ENCODE assay signal across 19 cellular contexts in the genomic region with DNA sequence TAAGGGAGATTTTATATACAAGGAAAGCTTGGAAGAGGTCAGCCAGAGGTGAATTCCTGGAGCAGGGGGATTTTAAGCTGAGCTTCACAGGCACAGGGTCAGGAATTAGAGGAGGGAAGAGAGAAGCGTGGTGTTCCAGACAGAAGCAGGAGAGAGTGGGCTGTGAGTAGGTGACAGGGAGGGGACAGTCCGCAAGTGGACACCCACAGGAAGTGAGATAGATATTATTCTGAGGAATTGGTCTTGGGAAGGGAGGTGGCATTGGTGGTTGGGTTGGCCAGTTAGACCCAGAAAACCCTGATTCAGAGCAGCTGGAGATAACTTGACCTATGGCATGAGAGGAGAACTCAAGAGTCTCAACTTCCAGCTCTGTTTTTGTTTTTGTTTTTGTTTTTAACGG.
"Had no signal": no experiment of that assay in that cellular context is flagged by ENCODE, and none has a peak within 500 bp of the region (broad histone marks: within the 10 kb centered on the region; RNA-seq: fewer than 3 reads in every experiment).

No MANE protein-coding gene starts in this region.

- H3K9me3 ChIP-seq: colonic mucosa, heart right ventricle, left lung, neutrophil, pancreas, tibial artery had no signal

- ATAC-seq: activated CD4-positive, CD25-positive, alpha-beta regulatory T cell treated with anti-CD3 and anti-CD28 coated beads, Interleukin-2, amount 50 U/mL, for 24 hours; activated naive CD4-positive, alpha-beta T cell treated with anti-CD3 and anti-CD28 coated beads, Interleukin-2, amount 50 U/mL, for 72 hours; activated T-cell treated with anti-CD3 and anti-CD28 coated beads, Interleukin-2, amount 50 U/mL, for 72 hours; esophagus mucosa; heart right ventricle; left lung; pancreas; SK-N-SH treated with all-trans-retinoic acid at 6 μM for 48 hours had no signal

- H3K27ac Mint-ChIP-seq: activated CD4-positive, alpha-beta T cell treated with anti-CD3 and anti-CD28 coated beads, Interleukin-2, amount 10 ng/mL, durations not matched to agents 7 days and 5 days; activated T-cell treated with anti-CD3 and anti-CD28 coated beads, Interleukin-2, amount 50 U/mL, for 72 hours had no signal

- H3K27ac ChIP-seq: cardiac muscle cell, colonic mucosa, heart right ventricle, left lung, neutrophil, pancreas, tibial artery had no signal

- DNase-seq: activated CD4-positive, alpha-beta T cell treated with anti-CD3 and anti-CD28 coated beads, Interleukin-2, amount 10 ng/mL, durations not matched to agents 7 days and 5 days; activated CD8-positive, alpha-beta memory T cell treated with anti-CD3 and anti-CD28 coated beads, Interleukin-2, amount 50 U/mL, for 4 hours; activated gamma-delta T cell treated with Interleukin-2 at 50 U/mL for 16 hours; activated T-cell treated with anti-CD3 and anti-CD28 coated beads, Interleukin-2, amount 50 U/mL, for 72 hours; amniotic stem cell; colonic mucosa; heart right ventricle; left lung; stimulated activated naive CD4-positive, alpha-beta T cell; T-helper 1 cell; T1000 had no signal

- H3K4me3 Mint-ChIP-seq: activated CD4-positive, alpha-beta T cell treated with anti-CD3 and anti-CD28 coated beads, Interleukin-2, amount 10 ng/mL, durations not matched to agents 7 days and 5 days; activated T-cell treated with anti-CD3 and anti-CD28 coated beads, Interleukin-2, amount 50 U/mL, for 72 hours had no signal

- H3K4me1 ChIP-seq: colonic mucosa, pancreas had no signal

- H3K4me3 ChIP-seq: cardiac muscle cell, colonic mucosa, heart right ventricle, left lung, pancreas, tibial artery had no signal

- H3K9me3 Mint-ChIP-seq: activated CD4-positive, alpha-beta T cell treated with anti-CD3 and anti-CD28 coated beads, Interleukin-2, amount 10 ng/mL, durations not matched to agents 7 days and 5 days; activated naive CD4-positive, alpha-beta T cell treated with anti-CD3 and anti-CD28 coated beads, Interleukin-2, amount 50 U/mL, for 72 hours; activated T-cell treated with anti-CD3 and anti-CD28 coated beads, Interleukin-2, amount 50 U/mL, for 72 hours had no signal

- H3K27me3 ChIP-seq: cardiac muscle cell, colonic mucosa, heart right ventricle, left lung, neutrophil, pancreas, tibial artery had no signal
